In the genomic region with DNA sequence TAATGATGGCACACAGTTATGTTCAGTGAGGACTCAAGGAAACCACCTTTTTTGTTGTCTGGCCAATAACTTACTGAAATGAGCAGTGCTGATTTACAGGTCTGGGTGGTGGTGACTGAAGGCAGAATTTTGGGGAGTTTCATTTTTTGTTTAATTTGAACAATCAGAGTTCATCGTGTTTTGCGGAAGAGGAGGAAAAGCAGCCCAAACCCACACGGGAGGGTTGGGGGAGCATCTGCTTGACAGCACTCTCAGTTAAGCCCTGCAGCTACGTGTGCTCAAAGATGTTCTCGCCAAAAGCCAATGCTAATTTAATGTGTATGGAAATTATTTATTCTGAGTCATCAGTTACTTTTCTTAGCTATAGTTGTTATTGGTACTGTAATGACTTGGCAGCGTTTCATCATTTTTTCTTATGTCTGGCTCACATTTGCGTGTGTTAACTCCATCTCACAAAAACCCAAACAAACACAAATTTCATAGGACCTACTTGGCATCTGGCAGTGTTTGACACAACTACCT, we compare ENCODE assay signal across 9 cellular contexts.
A peak's percentile ranks its signal among the peaks of the same experiment; 100 is the strongest.
DNase-seq lines count a peak whose midpoint lies in the region; ATAC-seq, FAIRE-seq and TF ChIP-seq lines count a peak whose summit lies in the region.
"Had no signal": no experiment of that assay in that cellular context is flagged by ENCODE, and none has a peak within 500 bp of the region (broad histone marks: within the 10 kb centered on the region; RNA-seq: fewer than 3 reads in every experiment).

No MANE protein-coding gene starts in this region.

- no peak for FAIRE-seq in urothelium cell line (lab: Jason Lieb, UNC)

- in situ Hi-C loops in astrocyte of the spinal cord (cut with HindIII; ENCODE audit: low sequenced_read_pairs) = no loop called here

- ATAC-seq in HG03354 (IDR thresholded peaks at IDR 0.05; ENCODE audit: poor library complexity, severe bottlenecking, unreplicated experiment) (peak; percentile 48), HG03439 (IDR thresholded peaks at IDR 0.05; ENCODE audit: unreplicated experiment) (no peak)

- no peak overlapping the region for H3K4me3 ChIP-seq in astrocyte of the spinal cord (ENCODE audit: low read depth, low read length)

- DNase-seq in DMS 273 (lab: John Stamatoyannopoulos, UW; ENCODE audit: unreplicated experiment) (peak; percentile 24), DMS 273 treated with DMSO at 0.1 percent for 48 hours (lab: John Stamatoyannopoulos, UW) (no peak), astrocyte of the spinal cord (ENCODE audit: low read depth, low spot score) (peak; percentile 75), urothelium cell line (ENCODE audit: low spot score) (no peak), GF-D8 (lab: John Stamatoyannopoulos, UW) (no peak)
- peak; percentile 61 for DNase-seq in stimulated activated CD4-positive, alpha-beta T cell treated with anti-CD3 and anti-CD28 coated beads, Interleukin-15, amount 100 ng/mL, for 24 hours
- DNase-seq: SIG-M5 had no signal

- no peak for TF ChIP-seq CTCF in astrocyte of the spinal cord (IDR thresholded peaks at IDR 0.05; ENCODE audit: low read depth, low read length)

Comparison
In these comparisons a context has a peak if more than half of its experiments do, and no peak if none do; other contexts are left out.
1. DNase-seq: peak in DMS 273 (single experiment), astrocyte of the spinal cord (single experiment) and stimulated activated CD4-positive, alpha-beta T cell treated with anti-CD3 and anti-CD28 coated beads, Interleukin-15, amount 100 ng/mL, for 24 hours (single experiment); none in DMS 273 treated with DMSO at 0.1 percent for 48 hours (single experiment), urothelium cell line (single experiment) and GF-D8 (single experiment).